Comparison of ENCODE assay signal across 9 cellular contexts in genomic region chr4:153485860-153486259, GRCh38. TPM values are rescaled to one million over a fixed set of nuclear protein-coding genes. Genes with fewer than 3 reads are reported as not detected.
A peak's percentile ranks its signal among the peaks of the same experiment; 100 is the strongest.
DNase-seq lines count a peak whose midpoint lies in the region; ATAC-seq and TF ChIP-seq lines count a peak whose summit lies in the region.
"Had no signal": no experiment of that assay in that cellular context is flagged by ENCODE, and none has a peak within 500 bp of the region (broad histone marks: within the 10 kb centered on the region; RNA-seq: fewer than 3 reads in every experiment).

No MANE protein-coding gene starts in this region.

- no peaks in the 10 kb centered on the region for H3K9me3 ChIP-seq in breast epithelium

- H3K9me3 Mint-ChIP-seq in IgD-negative memory B cell = no peaks in the 10 kb centered on the region

- no peak overlapping the region for H3K9ac ChIP-seq in rectal smooth muscle tissue (ENCODE audit: low read length)

- no peaks in the 10 kb centered on the region for H3K27me3 Mint-ChIP-seq in IgD-negative memory B cell

- intact Hi-C loops in breast epithelium (cut with DNase I; ENCODE audit: low total_unique reads) = no loop called here

- peak overlapping the region; percentile 61 to 94 (median 73) for H3K4me3 Mint-ChIP-seq in IgD-negative memory B cell

- TF ChIP-seq CTCF in breast epithelium (IDR thresholded peaks at IDR 0.05) = no peak

- H3K4me3 ChIP-seq in breast epithelium (no peak overlapping the region), rectal smooth muscle tissue (ENCODE audit: low read length) (no peak overlapping the region)

- H3K27me3 ChIP-seq in breast epithelium = no peaks in the 10 kb centered on the region
- H3K27me3 ChIP-seq in rectal smooth muscle tissue (ENCODE audit: control insufficient read depth, insufficient read depth, low read length) = no peaks in the 10 kb centered on the region

- H3K36me3 Mint-ChIP-seq in IgD-negative memory B cell = no peaks in the 10 kb centered on the region

- peak; percentile 55 for DNase-seq in D341Med (ENCODE audit: low spot score)
- no peak for DNase-seq in breast epithelium (ENCODE audit: low spot score in 2 of 2)
- DNase-seq in NCI-H146 treated with DMSO at 0.1 percent for 48 hours (lab: John Stamatoyannopoulos, UW; ENCODE audit: unreplicated experiment) = no peak
- DNase-seq in DMS 273 (lab: John Stamatoyannopoulos, UW; ENCODE audit: unreplicated experiment) = no peak
- DNase-seq in activated CD4-positive, alpha-beta T cell treated with anti-CD3 and anti-CD28 coated beads for 4 hours = no peak
- DNase-seq: NCI-H1436 had no signal

- ATAC-seq in HG03175 (IDR thresholded peaks at IDR 0.05; ENCODE audit: unreplicated experiment) = no peak

- H3K27ac Mint-ChIP-seq in IgD-negative memory B cell = peak overlapping the region; percentile 87 to 92 (median 91)

- H3K4me1 Mint-ChIP-seq in IgD-negative memory B cell = peaks cover 66 to 76% (median 69%) of the 10 kb centered on the region in 3 donors

- H3K4me1 ChIP-seq in breast epithelium (peaks cover 5 to 18% of the 10 kb centered on the region in 2 donors), rectal smooth muscle tissue (ENCODE audit: control insufficient read depth, insufficient read depth, low read length) (peaks cover 28% of the 10 kb centered on the region)

- TF ChIP-seq POLR2A in breast epithelium (IDR thresholded peaks at IDR 0.05) = no peak

- H3K36me3 ChIP-seq in breast epithelium (no peaks in the 10 kb centered on the region), rectal smooth muscle tissue (ENCODE audit: control insufficient read depth, insufficient read depth, low read length) (no peaks in the 10 kb centered on the region)

- H3K27ac ChIP-seq in breast epithelium = peak overlapping the region; percentile 86 to 94
- peak overlapping the region; percentile 61 for H3K27ac ChIP-seq in rectal smooth muscle tissue (ENCODE audit: low read depth, low read length)

RNA-seq across cellular contexts. Expression of gene TMEM131L, which starts 19.7 kb away (rescaled TPM):
- polyA plus RNA-seq in IgD-negative memory B cell = 48.4 TPM
- 10 to 100 TPM; 18.7 to 22.0 (median 19.5) TPM for total RNA-seq in breast epithelium
